ENCODE assay signal across 22 cellular contexts in genomic region chr1:225506727-225507126, GRCh38.
"Had no signal": no experiment of that assay in that cellular context is flagged by ENCODE, and none has a peak within 500 bp of the region (broad histone marks: within the 10 kb centered on the region; RNA-seq: fewer than 3 reads in every experiment).

No MANE protein-coding gene starts in this region.

- H3K36me3 ChIP-seq: colonic mucosa, lower lobe of right lung, upper lobe of left lung had no signal

- H3K36me3 Mint-ChIP-seq: immature natural killer cell, T-cell had no signal

- H3K27me3 Mint-ChIP-seq: stimulated activated naive CD8-positive, alpha-beta T cell treated with anti-CD3 and anti-CD28 coated beads, Interleukin-15, Interleukin-2, amounts not matched to agents 100 ng/mL and 50 ng/mL, for 24 hours had no signal

- DNase-seq: activated CD4-positive, alpha-beta T cell treated with anti-CD3 and anti-CD28 coated beads, Interleukin-2, amount 50 U/mL, for 4 hours; activated CD4-positive, CD25-positive, alpha-beta regulatory T cell treated with anti-CD3 and anti-CD28 coated beads, Interleukin-2, amount 50 U/mL, for 72 hours; activated naive CD4-positive, alpha-beta T cell treated with anti-CD3 and anti-CD28 coated beads for 36 hours; activated T-cell treated with anti-CD3 and anti-CD28 coated beads for 4 hours; caudate nucleus; colonic mucosa; effector CD4-positive, alpha-beta T cell; foreskin fibroblast; immature natural killer cell; lower lobe of right lung; midbrain; pancreas; retina; stimulated activated CD4-positive, alpha-beta T cell treated with anti-CD3 and anti-CD28 coated beads, Interleukin-4, amount 100 ng/mL, for 4 hours; stimulated activated CD8-positive, alpha-beta memory T cell treated with anti-CD3 and anti-CD28 coated beads, Interleukin-4, amount 100 ng/mL, for 48 hours; T-cell; T-helper 9 cell; testis; upper lobe of left lung had no signal

- H3K27me3 ChIP-seq: colonic mucosa, pancreas, testis, upper lobe of left lung had no signal

- H3K9me3 ChIP-seq: colonic mucosa, lower lobe of right lung, pancreas, testis, upper lobe of left lung had no signal

- H3K4me3 Mint-ChIP-seq: activated naive CD4-positive, alpha-beta T cell treated with anti-CD3 and anti-CD28 coated beads for 36 hours; immature natural killer cell; stimulated activated naive CD8-positive, alpha-beta T cell treated with anti-CD3 and anti-CD28 coated beads, Interleukin-15, Interleukin-2, amounts not matched to agents 100 ng/mL and 50 ng/mL, for 24 hours; T-cell had no signal

- H3K4me1 Mint-ChIP-seq: immature natural killer cell, T-cell had no signal

- H3K9me3 Mint-ChIP-seq: activated naive CD4-positive, alpha-beta T cell treated with anti-CD3 and anti-CD28 coated beads for 36 hours; activated T-helper 2 cell treated with anti-CD3 and anti-CD28 coated beads, Interferon-gamma antibody, Interleukin-2, Interleukin-4, amounts not matched to agents 10 μg/mL and 5 μg/mL and 100 μg/mL, durations not matched to agents 14 hours and 24 hours and 36 hours; immature natural killer cell; stimulated activated naive CD8-positive, alpha-beta T cell treated with anti-CD3 and anti-CD28 coated beads, Interleukin-15, Interleukin-2, amounts not matched to agents 100 ng/mL and 50 ng/mL, for 24 hours; T-cell had no signal

- H3K27ac ChIP-seq: colonic mucosa, lower lobe of right lung, pancreas, testis, upper lobe of left lung had no signal

- ATAC-seq: lower lobe of right lung, pancreas, T-cell had no signal

- H3K4me1 ChIP-seq: colonic mucosa, testis had no signal

- H3K4me3 ChIP-seq: colonic mucosa, lower lobe of right lung, pancreas, skin epidermis, testis, upper lobe of left lung had no signal

- H3K27ac Mint-ChIP-seq: activated naive CD4-positive, alpha-beta T cell treated with anti-CD3 and anti-CD28 coated beads for 36 hours; activated T-helper 2 cell treated with anti-CD3 and anti-CD28 coated beads, Interferon-gamma antibody, Interleukin-2, Interleukin-4, amounts not matched to agents 10 μg/mL and 5 μg/mL and 100 μg/mL, durations not matched to agents 14 hours and 24 hours and 36 hours; immature natural killer cell; stimulated activated naive CD8-positive, alpha-beta T cell treated with anti-CD3 and anti-CD28 coated beads, Interleukin-15, Interleukin-2, amounts not matched to agents 100 ng/mL and 50 ng/mL, for 24 hours; T-cell had no signal
